ENCODE assay signal across 14 cellular contexts in genomic region chr12:49955899-49956662, GRCh38.
"Had no signal": no experiment of that assay in that cellular context is flagged by ENCODE, and none has a peak within 500 bp of the region (broad histone marks: within the 10 kb centered on the region; RNA-seq: fewer than 3 reads in every experiment).

No MANE protein-coding gene starts in this region.

- H3K27ac Mint-ChIP-seq: activated naive CD8-positive, alpha-beta T cell treated with anti-CD3 and anti-CD28 coated beads, Interleukin-2, amount 10 ng/mL, durations not matched to agents 7 days and 5 days; brain; natural killer cell had no signal

- DNase-seq: activated CD4-positive, alpha-beta T cell treated with anti-CD3 and anti-CD28 coated beads, Interleukin-2, amount 50 U/mL, for 1 hour; activated naive CD4-positive, alpha-beta T cell; activated naive CD8-positive, alpha-beta T cell treated with anti-CD3 and anti-CD28 coated beads, Interleukin-2, amount 10 ng/mL, durations not matched to agents 7 days and 5 days; activated T-cell treated with anti-CD3 and anti-CD28 coated beads for 4 hours; central memory CD4-positive, alpha-beta T cell; effector CD4-positive, alpha-beta T cell; foreskin keratinocyte; glutamatergic neuron; natural killer cell; stimulated activated CD4-positive, alpha-beta T cell treated with anti-CD3 and anti-CD28 coated beads, Interleukin-4, amount 100 ng/mL, for 24 hours; stimulated activated naive CD8-positive, alpha-beta T cell treated with anti-CD3 and anti-CD28 coated beads, Interleukin-15, Interleukin-2, amounts not matched to agents 100 U/mL and 50 U/mL, for 24 hours; transverse colon had no signal

- H3K36me3 Mint-ChIP-seq: activated naive CD8-positive, alpha-beta T cell treated with anti-CD3 and anti-CD28 coated beads, Interleukin-2, amount 10 ng/mL, durations not matched to agents 7 days and 5 days; brain; natural killer cell had no signal

- H3K9me3 Mint-ChIP-seq: activated naive CD8-positive, alpha-beta T cell treated with anti-CD3 and anti-CD28 coated beads, Interleukin-2, amount 10 ng/mL, durations not matched to agents 7 days and 5 days; natural killer cell had no signal

- H3K4me3 Mint-ChIP-seq: activated naive CD8-positive, alpha-beta T cell treated with anti-CD3 and anti-CD28 coated beads, Interleukin-2, amount 10 ng/mL, durations not matched to agents 7 days and 5 days; brain; natural killer cell had no signal

- ATAC-seq: activated CD4-positive, CD25-positive, alpha-beta regulatory T cell treated with anti-CD3 and anti-CD28 coated beads, Interleukin-2, amount 50 U/mL, for 24 hours; natural killer cell; stimulated activated naive CD8-positive, alpha-beta T cell treated with anti-CD3 and anti-CD28 coated beads, Interleukin-15, Interleukin-2, amounts not matched to agents 100 U/mL and 50 U/mL, for 24 hours had no signal
